Comparison of ENCODE assay signal across 1 cellular context in the genomic region with DNA sequence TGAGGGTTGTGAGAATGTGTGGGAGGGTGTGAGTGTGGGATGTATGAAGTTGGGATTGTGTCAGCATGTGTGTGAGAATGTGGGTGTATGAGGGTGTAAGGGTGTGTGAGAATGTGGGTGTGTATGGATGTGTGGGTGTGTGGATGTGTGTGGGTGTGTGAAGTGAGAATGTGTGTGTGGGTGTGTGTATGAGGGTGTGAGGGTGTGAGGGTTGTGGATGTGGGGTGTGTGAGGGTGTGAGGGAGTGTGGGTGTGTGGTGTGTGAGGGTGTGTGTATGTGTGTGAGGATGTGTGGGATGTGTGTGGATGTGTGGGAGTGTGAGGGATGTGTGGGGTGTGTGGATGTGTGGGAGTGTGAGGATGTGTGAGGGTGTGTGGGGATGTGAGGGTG.
TF ChIP-seq lines count a peak whose summit lies in the region.

No MANE protein-coding gene starts in this region.

TF ChIP-seq in HEK293, 187 proteins besides CTCF, POLR2A, EP300 and RAD21 (continued from another document):
- TF ChIP-seq, protein P1, sequence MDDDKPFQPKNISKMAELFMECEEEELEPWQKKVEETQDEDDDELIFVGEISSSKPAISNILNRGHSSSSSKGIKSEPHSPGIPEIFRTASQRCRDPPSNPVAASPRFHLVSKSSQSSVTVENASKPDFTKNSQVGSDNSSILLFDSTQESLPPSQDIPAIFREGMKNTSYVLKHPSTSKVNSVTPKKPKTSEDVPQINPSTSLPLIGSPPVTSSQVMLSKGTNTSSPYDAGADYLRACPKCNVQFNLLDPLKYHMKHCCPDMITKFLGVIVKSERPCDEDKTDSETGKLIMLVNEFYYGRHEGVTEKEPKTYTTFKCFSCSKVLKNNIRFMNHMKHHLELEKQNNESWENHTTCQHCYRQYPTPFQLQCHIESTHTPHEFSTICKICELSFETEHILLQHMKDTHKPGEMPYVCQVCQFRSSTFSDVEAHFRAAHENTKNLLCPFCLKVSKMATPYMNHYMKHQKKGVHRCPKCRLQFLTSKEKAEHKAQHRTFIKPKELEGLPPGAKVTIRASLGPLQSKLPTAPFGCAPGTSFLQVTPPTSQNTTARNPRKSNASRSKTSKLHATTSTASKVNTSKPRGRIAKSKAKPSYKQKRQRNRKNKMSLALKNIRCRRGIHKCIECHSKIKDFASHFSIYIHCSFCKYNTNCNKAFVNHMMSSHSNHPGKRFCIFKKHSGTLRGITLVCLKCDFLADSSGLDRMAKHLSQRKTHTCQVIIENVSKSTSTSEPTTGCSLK (tag by site-specific recombination; IDR thresholded peaks at IDR 0.05): 0 out of 2 replicates have a peak, but pooled peaks have one; percentile 32
